Comparison of ENCODE assay signal across 10 cellular contexts in the genomic region with DNA sequence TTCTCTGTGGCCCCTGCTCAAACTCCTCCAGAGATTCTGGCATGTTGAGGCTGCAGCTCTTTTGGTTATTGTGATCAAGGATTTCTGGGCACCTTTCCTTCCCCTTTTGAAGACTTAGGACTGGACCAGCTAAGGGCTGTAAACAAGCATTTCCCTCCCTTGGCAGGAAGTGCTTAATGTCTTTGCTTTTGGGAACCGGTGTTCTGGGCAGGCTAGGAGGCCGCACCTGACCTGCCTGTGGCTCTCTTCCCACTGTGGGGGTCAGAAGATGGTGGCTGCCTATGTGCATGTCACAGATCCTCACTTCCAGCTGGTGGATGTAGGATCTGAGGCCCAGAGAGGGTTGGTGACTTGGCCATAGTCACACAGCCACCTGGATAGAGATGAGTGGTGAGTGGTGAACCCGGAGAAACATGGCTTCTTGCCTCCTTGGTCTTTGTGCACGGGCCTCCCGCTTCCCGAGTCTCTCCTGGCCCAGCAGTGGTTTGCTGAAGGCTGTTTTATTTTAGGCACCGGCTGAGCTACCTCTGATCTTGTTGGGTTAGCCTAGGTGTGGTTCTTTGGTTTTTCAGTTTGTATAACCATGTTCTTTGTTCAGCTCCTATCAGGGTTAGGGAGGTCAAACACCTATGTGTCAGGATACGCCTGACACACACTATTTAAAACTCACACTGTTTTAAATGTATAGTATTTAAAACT.
DNase-seq lines count a peak whose midpoint lies in the region; ATAC-seq and TF ChIP-seq lines count a peak whose summit lies in the region.
"Had no signal": no experiment of that assay in that cellular context is flagged by ENCODE, and none has a peak within 500 bp of the region (broad histone marks: within the 10 kb centered on the region; RNA-seq: fewer than 3 reads in every experiment).

No MANE protein-coding gene starts in this region.

- DNase-seq in activated T-cell treated with anti-CD3 and anti-CD28 coated beads, Interleukin-2, amount 50 U/mL, for 72 hours: no peak
- DNase-seq in activated T-cell treated with anti-CD3 and anti-CD28 coated beads for 4 hours: no peak
- DNase-seq in colonic mucosa: no peak
- DNase-seq in mesendoderm: no peak
- no peak for DNase-seq in thoracic aorta (ENCODE audit: low spot score)
- DNase-seq in NCI-H146 (lab: John Stamatoyannopoulos, UW): no peak
- DNase-seq in T1000 (lab: John Stamatoyannopoulos, UW): no peak
- no peak for DNase-seq in cerebellar cortex (ENCODE audit: low spot score)
- DNase-seq: NCI-H2107, SHP77 treated with DMSO at 0.1 percent for 48 hours had no signal

- peak overlapping the region; percentile 31 for H3K27ac ChIP-seq in colonic mucosa
- H3K27ac ChIP-seq in mesendoderm (ENCODE audit: low read depth, low read length): no peak overlapping the region
- H3K27ac ChIP-seq in thoracic aorta: peak overlapping the region; percentile 1 to 47

- H4K8ac ChIP-seq in mesendoderm (ENCODE audit: low read depth, low read length): no peak overlapping the region

- no peaks in the 10 kb centered on the region for H3K79me2 ChIP-seq in mesendoderm (ENCODE audit: control insufficient read depth, insufficient read depth, low read length)

- no peaks in the 10 kb centered on the region for H3K27me3 ChIP-seq in colonic mucosa
- no peaks in the 10 kb centered on the region for H3K27me3 ChIP-seq in mesendoderm (ENCODE audit: insufficient read depth, low read length, poor library complexity)
- no peaks in the 10 kb centered on the region for H3K27me3 ChIP-seq in thoracic aorta (replicated peaks; ENCODE audit: insufficient read depth)

- no peak overlapping the region for H2AK5ac ChIP-seq in mesendoderm (ENCODE audit: low read length)

- H3K4me3 ChIP-seq in colonic mucosa (no peak overlapping the region), mesendoderm (ENCODE audit: low read length) (no peak overlapping the region), thoracic aorta (peak overlapping the region; percentile 0)

- H3K9me3 Mint-ChIP-seq in activated T-cell treated with anti-CD3 and anti-CD28 coated beads, Interleukin-2, amount 50 U/mL, for 72 hours: no peaks in the 10 kb centered on the region

- no peak overlapping the region for H3K4me2 ChIP-seq in mesendoderm (ENCODE audit: low read length)

- no peak overlapping the region for H3K9ac ChIP-seq in colonic mucosa (ENCODE audit: low read depth in 2 of 2, low read length in 2 of 2)
- H3K9ac ChIP-seq in mesendoderm (ENCODE audit: low read length): no peak overlapping the region

- H2BK120ac ChIP-seq in mesendoderm (ENCODE audit: low read depth, low read length): no peak overlapping the region

- no peak overlapping the region for H2BK5ac ChIP-seq in mesendoderm (ENCODE audit: low read length)

- H3K27ac Mint-ChIP-seq in activated T-cell treated with anti-CD3 and anti-CD28 coated beads, Interleukin-2, amount 50 U/mL, for 72 hours: peak overlapping the region; percentile 43

- H4K5ac ChIP-seq in mesendoderm (ENCODE audit: low read length): peak overlapping the region; percentile 34

- no CpG with 5 or more reads among the region's 8 CpGs for WGBS in mesendoderm (ENCODE audit: extremely low coverage, insufficient coverage, low lambda C conversion rate)

- no peak overlapping the region for H3K56ac ChIP-seq in mesendoderm (ENCODE audit: low read length)

- peak; percentile 48 to 68 for ATAC-seq in activated T-cell treated with anti-CD3 and anti-CD28 coated beads, Interleukin-2, amount 50 U/mL, for 72 hours (replicated peaks in 1 of 2)
- ATAC-seq in thoracic aorta (ENCODE audit: insufficient number of reproducible peaks, low FRiP score, low read depth): no peak

- H3K36me3 ChIP-seq in colonic mucosa (no peaks in the 10 kb centered on the region), mesendoderm (ENCODE audit: control insufficient read depth, insufficient read depth, low read length) (no peaks in the 10 kb centered on the region), thoracic aorta (no peaks in the 10 kb centered on the region)

- intact Hi-C loops in colonic mucosa (cut with DNase I): no loop called here

- H3K4me1 Mint-ChIP-seq in activated T-cell treated with anti-CD3 and anti-CD28 coated beads, Interleukin-2, amount 50 U/mL, for 72 hours (ENCODE audit: low read depth): peaks cover 84% of the 10 kb centered on the region

- H3K4ac ChIP-seq in mesendoderm (ENCODE audit: low read depth, low read length): no peak overlapping the region

- no peaks in the 10 kb centered on the region for H3K79me1 ChIP-seq in mesendoderm (ENCODE audit: low read length)

- H3K4me3 Mint-ChIP-seq in activated T-cell treated with anti-CD3 and anti-CD28 coated beads, Interleukin-2, amount 50 U/mL, for 72 hours: peak overlapping the region; percentile 48

- H3K4me1 ChIP-seq in colonic mucosa (no peaks in the 10 kb centered on the region), mesendoderm (ENCODE audit: control insufficient read depth, low read depth, low read length) (peaks cover 2% of the 10 kb centered on the region), thoracic aorta (ENCODE audit: control insufficient read depth in 1 of 2, low read depth in 2 of 2) (peaks cover 66 to 85% of the 10 kb centered on the region in 2 donors)

- H3K9me3 ChIP-seq in colonic mucosa: no peaks in the 10 kb centered on the region
- no peaks in the 10 kb centered on the region for H3K9me3 ChIP-seq in thoracic aorta

- H2BK15ac ChIP-seq in mesendoderm (replicated peaks; ENCODE audit: low read depth): no peak overlapping the region

- no peak overlapping the region for H3K18ac ChIP-seq in mesendoderm (ENCODE audit: low read length)

- no peaks in the 10 kb centered on the region for H3K36me3 Mint-ChIP-seq in activated T-cell treated with anti-CD3 and anti-CD28 coated beads, Interleukin-2, amount 50 U/mL, for 72 hours (ENCODE audit: insufficient read depth in 2 of 2)

- H3K27me3 Mint-ChIP-seq in activated T-cell treated with anti-CD3 and anti-CD28 coated beads, Interleukin-2, amount 50 U/mL, for 72 hours (ENCODE audit: low read depth): no peaks in the 10 kb centered on the region

- H3K23ac ChIP-seq in mesendoderm (ENCODE audit: low read length): no peak overlapping the region

- TF ChIP-seq CTCF in colonic mucosa (IDR thresholded peaks at IDR 0.05) (no peak), thoracic aorta (IDR thresholded peaks at IDR 0.05) (no peak)
